ENCODE assay signal across 8 cellular contexts in genomic region chr11:82874646-82875523, GRCh38.
"Had no signal": no experiment of that assay in that cellular context is flagged by ENCODE, and none has a peak within 500 bp of the region (broad histone marks: within the 10 kb centered on the region; RNA-seq: fewer than 3 reads in every experiment).

No MANE protein-coding gene starts in this region.

- H3K4me3 Mint-ChIP-seq: T-helper 2 cell treated with Interferon-gamma antibody and Interleukin-4, amounts not matched to agents 5 μg/mL and 100 μg/mL, for 36 hours had no signal

- H3K27ac ChIP-seq: foreskin keratinocyte, pancreas had no signal

- H3K4me1 ChIP-seq: foreskin keratinocyte, pancreas had no signal

- ATAC-seq: foreskin keratinocyte, pancreas had no signal

- DNase-seq: anterior cingulate cortex; foreskin keratinocyte; islet precursor cell; mesenchymal stem cell; pancreas; stimulated activated CD4-positive, alpha-beta T cell treated with anti-CD3 and anti-CD28 coated beads, Interleukin-4, amount 100 ng/mL, for 1 hour; stimulated activated CD8-positive, alpha-beta memory T cell treated with anti-CD3 and anti-CD28 coated beads, Interleukin-4, amount 100 ng/mL, for 48 hours had no signal

- H3K27ac Mint-ChIP-seq: T-helper 2 cell treated with Interferon-gamma antibody and Interleukin-4, amounts not matched to agents 5 μg/mL and 100 μg/mL, for 36 hours had no signal

- H3K4me3 ChIP-seq: pancreas had no signal

- H3K9me3 ChIP-seq: pancreas had no signal

- H3K36me3 ChIP-seq: pancreas had no signal

- H3K27me3 ChIP-seq: foreskin keratinocyte, pancreas had no signal
